ENCODE assay signal across 17 cellular contexts in the genomic region with DNA sequence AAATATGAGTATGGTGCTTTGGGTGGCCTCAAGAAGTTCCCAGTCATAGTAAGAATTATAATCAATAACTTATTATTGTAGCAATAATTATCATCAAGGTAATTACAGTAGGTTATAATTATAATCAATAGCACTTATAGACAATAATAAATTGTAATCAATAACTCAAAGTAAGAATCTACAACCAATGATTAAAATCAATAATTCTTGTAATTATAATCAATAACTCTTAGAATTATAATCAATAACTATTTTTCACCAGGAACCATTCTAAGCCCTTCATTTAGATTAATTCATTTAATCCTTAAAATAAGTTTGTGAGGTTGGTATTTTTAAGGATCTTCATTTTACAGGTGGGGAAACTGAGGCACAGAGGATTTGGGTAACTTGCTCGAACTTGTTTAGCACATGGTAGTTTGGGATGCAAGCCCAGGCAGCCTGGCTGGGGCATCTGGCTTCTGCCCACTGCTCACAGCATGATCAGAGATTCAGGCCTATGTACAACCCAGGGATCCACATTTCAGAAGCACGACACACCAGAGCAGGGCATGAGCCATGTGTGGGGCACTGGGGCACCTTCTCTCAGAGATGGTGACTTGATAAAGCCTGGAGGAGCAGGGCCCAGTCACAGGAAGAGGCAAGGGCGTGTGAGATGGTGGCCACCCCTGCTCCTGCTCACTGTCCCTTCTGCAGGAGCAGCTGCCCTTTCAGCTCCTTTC. TPM values are rescaled to one million over a fixed set of nuclear protein-coding genes. Genes with fewer than 3 reads are reported as not detected.
DNase-seq lines count a peak whose midpoint lies in the region; ATAC-seq and TF ChIP-seq lines count a peak whose summit lies in the region.
"Had no signal": no experiment of that assay in that cellular context is flagged by ENCODE, and none has a peak within 500 bp of the region (broad histone marks: within the 10 kb centered on the region; RNA-seq: fewer than 3 reads in every experiment).

No MANE protein-coding gene starts in this region.

- H4K20me1 ChIP-seq in GM23248 (ENCODE audit: insufficient read depth) = no peaks in the 10 kb centered on the region
- H4K20me1 ChIP-seq: BLaER1 had no signal

- H3K27me3 Mint-ChIP-seq in endothelial cell (ENCODE audit: unreplicated experiment) = peaks cover 1% of the 10 kb centered on the region

- DNase-seq in GM23248 (peak; percentile 30), MG63 (peak; percentile 82), epithelial cell of esophagus (ENCODE audit: low read depth) (peak; percentile 42), renal cortical epithelial cell (ENCODE audit: low read depth) (peak; percentile 6), endothelial cell (ENCODE audit: low spot score) (no peak)
- DNase-seq: Karpas-422, MV-4-11, NCI-H1417 treated with DMSO at 0.1 percent for 48 hours, NCI-H2029, NCI-H510A, SW 1271 had no signal

- H3K9me3 ChIP-seq in GM23248 (ENCODE audit: low read depth) = no peaks in the 10 kb centered on the region
- H3K9me3 ChIP-seq in MG63 = no peaks in the 10 kb centered on the region
- H3K9me3 ChIP-seq: BLaER1 had no signal

- peaks cover 18% of the 10 kb centered on the region; the same call in 1 of the 2 replicates for H3F3A ChIP-seq in GM23248 (ENCODE audit: insufficient read depth)

- no peak overlapping the region for H3K27ac ChIP-seq in GM23248
- H3K27ac ChIP-seq: BLaER1, HL-60 had no signal

- in situ Hi-C loops in GM23248 (cut with MboI) = no loop called here

- no peak overlapping the region for H3K9ac ChIP-seq in GM23248
- H3K9ac ChIP-seq: BLaER1 had no signal

- TF ChIP-seq CTCF in epithelial cell of esophagus (IDR thresholded peaks at IDR 0.05; ENCODE audit: insufficient read depth, low read depth, low read length, missing control alignments) (no peak), endothelial cell (IDR thresholded peaks at IDR 0.05; ENCODE audit: unreplicated experiment) (no peak)

- no peaks in the 10 kb centered on the region for H3K27me3 ChIP-seq in GM23248 (replicated peaks; ENCODE audit: insufficient read depth)
- no peaks in the 10 kb centered on the region for H3K27me3 ChIP-seq in MG63
- H3K27me3 ChIP-seq: BLaER1 had no signal

- H3K4me3 ChIP-seq in GM23248 (no peak overlapping the region), MG63 (no peak overlapping the region), epithelial cell of esophagus (ENCODE audit: low read length) (no peak overlapping the region)
- H3K4me3 ChIP-seq: BLaER1, GM12878 had no signal

- H3K4me3 Mint-ChIP-seq in endothelial cell (ENCODE audit: unreplicated experiment) = no peak overlapping the region

- no peak overlapping the region for H3K4me2 ChIP-seq in GM23248 (ENCODE audit: unreplicated experiment)
- H3K4me2 ChIP-seq: BLaER1 had no signal

- H2AFZ ChIP-seq in GM23248 = no peak overlapping the region

- peaks cover 20% of the 10 kb centered on the region for H3K4me1 ChIP-seq in GM23248 (ENCODE audit: insufficient read depth)
- H3K4me1 ChIP-seq: BLaER1 had no signal

- H3K36me3 ChIP-seq in GM23248 (ENCODE audit: low read depth) = no peaks in the 10 kb centered on the region
- no peaks in the 10 kb centered on the region for H3K36me3 ChIP-seq in MG63
- H3K36me3 ChIP-seq: BLaER1 had no signal

- H3K9me3 Mint-ChIP-seq in endothelial cell (ENCODE audit: unreplicated experiment) = no peaks in the 10 kb centered on the region

- H3K27ac Mint-ChIP-seq in endothelial cell (ENCODE audit: unreplicated experiment) = no peak overlapping the region

- no peaks in the 10 kb centered on the region for H3K36me3 Mint-ChIP-seq in endothelial cell (ENCODE audit: low read depth, unreplicated experiment)

- no peaks in the 10 kb centered on the region for H3K79me2 ChIP-seq in GM23248 (ENCODE audit: insufficient read depth)

- WGBS in GM23248 (ENCODE audit: low coverage in 1 of 2, low lambda C conversion rate in 2 of 2, missing lambda C conversion rate in 2 of 2), 2 experiments = 71 to 73% methylated on average over 3 of the region's 3 CpGs

- H3K9me2 ChIP-seq in GM23248 (ENCODE audit: insufficient read depth) = no peaks in the 10 kb centered on the region

- no peak for ATAC-seq in HG03571 (IDR thresholded peaks at IDR 0.05; ENCODE audit: unreplicated experiment)
- ATAC-seq in GM19467 (IDR thresholded peaks at IDR 0.05; ENCODE audit: unreplicated experiment) = no peak
- ATAC-seq in HG03342 (IDR thresholded peaks at IDR 0.05; ENCODE audit: unreplicated experiment) = no peak

- H3K4me1 Mint-ChIP-seq in endothelial cell (ENCODE audit: unreplicated experiment) = no peaks in the 10 kb centered on the region

RNA-seq across cellular contexts. Expression of gene SLC1A2, which starts 46.6 kb away (rescaled TPM):
- total RNA-seq in GM23248 (2014; rRNA removed; shearing (Covaris generic)) = 1.2 and 1.5 TPM in 2 replicates
- 0.49 and 0.88 TPM in 2 replicates for polyA plus RNA-seq in GM23248 (2016; fragmentation: Nextera tagmentation; extraction: Ambion mirVana)
- total RNA-seq in MG63 (2014; rRNA removed; shearing (Covaris generic); ENCODE audit: low replicate concordance) = 0.57 TPM in 1 of 2 replicates, not detected in the other
- total RNA-seq in renal cortical epithelial cell (0.10 TPM in 1 of 2 replicates, not detected in the other), endothelial cell (ENCODE audit: unreplicated experiment) (0.41 TPM)
